Comparison of ENCODE assay signal across 10 cellular contexts in genomic region chr2:38098351-38099095, GRCh38. TPM values are rescaled to one million over a fixed set of nuclear protein-coding genes. Genes with fewer than 3 reads are reported as not detected.
A peak's percentile ranks its signal among the peaks of the same experiment; 100 is the strongest.
DNase-seq lines count a peak whose midpoint lies in the region; ATAC-seq and TF ChIP-seq lines count a peak whose summit lies in the region.
"Had no signal": no experiment of that assay in that cellular context is flagged by ENCODE, and none has a peak within 500 bp of the region (broad histone marks: within the 10 kb centered on the region; RNA-seq: fewer than 3 reads in every experiment).

No MANE protein-coding gene starts in this region.

- CTCF ChIA-PET in activated naive CD4-positive, alpha-beta T cell treated with anti-CD3 and anti-CD28 coated beads for 36 hours (lab: Charles Lee): interaction anchor here (0.7 to 0.9 kb wide), 2 partner anchors 17 to 818 kb away, joined by 3 read pairs; no protein-coding TSS in a partner anchor

- DNase-seq in T-helper 1 cell: no peak
- peak; percentile 31 for DNase-seq in choroid plexus epithelial cell (ENCODE audit: low read depth)
- no peak for DNase-seq in memory B cell (ENCODE audit: low spot score in 2 of 2)
- DNase-seq in tibial artery: no peak
- no peak for DNase-seq in activated naive CD4-positive, alpha-beta T cell treated with anti-CD3 and anti-CD28 coated beads for 36 hours
- DNase-seq in NOMO-1 treated with DMSO at 0.1 percent for 48 hours (lab: John Stamatoyannopoulos, UW; ENCODE audit: unreplicated experiment): no peak
- DNase-seq: activated CD4-positive, alpha-beta T cell treated with anti-CD3 and anti-CD28 coated beads for 4 hours; cerebellar nuclear complex had no signal

- H3K27ac ChIP-seq in tibial artery: peak overlapping the region in 1 of 2 donors; percentile 16

- H3K36me3 ChIP-seq in tibial artery: no peaks in the 10 kb centered on the region

- peaks cover 53% of the 10 kb centered on the region for H3K27me3 Mint-ChIP-seq in T-helper 1 cell treated with Interleukin-12 subunit alpha and Interleukin-12 subunit beta and Interleukin-4 antibody, amounts not matched to agents 30 μg/mL and 1 μg/mL, for 36 hours (ENCODE audit: low read depth)
- peaks cover 34% of the 10 kb centered on the region for H3K27me3 Mint-ChIP-seq in memory B cell
- peaks cover 66% of the 10 kb centered on the region for H3K27me3 Mint-ChIP-seq in activated naive CD4-positive, alpha-beta T cell treated with anti-CD3 and anti-CD28 coated beads for 36 hours (ENCODE audit: low read depth)

- H3K27ac Mint-ChIP-seq in T-helper 1 cell treated with Interleukin-12 subunit alpha and Interleukin-12 subunit beta and Interleukin-4 antibody, amounts not matched to agents 30 μg/mL and 1 μg/mL, for 36 hours: no peak overlapping the region
- H3K27ac Mint-ChIP-seq in memory B cell: no peak overlapping the region
- H3K27ac Mint-ChIP-seq in activated naive CD4-positive, alpha-beta T cell treated with anti-CD3 and anti-CD28 coated beads for 36 hours: no peak overlapping the region

- TF ChIP-seq CTCF in choroid plexus epithelial cell (conservative IDR thresholded peaks at IDR 0.05; ENCODE audit: low read depth, low read length): no peak
- TF ChIP-seq CTCF in tibial artery (IDR thresholded peaks at IDR 0.05): no peak

- peaks cover 38% of the 10 kb centered on the region for H3K4me1 Mint-ChIP-seq in T-helper 1 cell treated with Interleukin-12 subunit alpha and Interleukin-12 subunit beta and Interleukin-4 antibody, amounts not matched to agents 30 μg/mL and 1 μg/mL, for 36 hours (ENCODE audit: low read depth)
- H3K4me1 Mint-ChIP-seq in memory B cell: peaks cover 11% of the 10 kb centered on the region
- peaks cover 7% of the 10 kb centered on the region for H3K4me1 Mint-ChIP-seq in activated naive CD4-positive, alpha-beta T cell treated with anti-CD3 and anti-CD28 coated beads for 36 hours (ENCODE audit: low read depth)

- peaks cover 3% of the 10 kb centered on the region for H3K9me3 Mint-ChIP-seq in T-helper 1 cell treated with Interleukin-12 subunit alpha and Interleukin-12 subunit beta and Interleukin-4 antibody, amounts not matched to agents 30 μg/mL and 1 μg/mL, for 36 hours
- H3K9me3 Mint-ChIP-seq in memory B cell: peaks cover 4% of the 10 kb centered on the region
- peaks cover 4% of the 10 kb centered on the region for H3K9me3 Mint-ChIP-seq in activated naive CD4-positive, alpha-beta T cell treated with anti-CD3 and anti-CD28 coated beads for 36 hours

- peak; percentile 37 for ATAC-seq in memory B cell (ENCODE audit: low read depth)
- ATAC-seq in GM19023 (IDR thresholded peaks at IDR 0.05; ENCODE audit: unreplicated experiment): no peak

- peaks cover 10% of the 10 kb centered on the region for H3K36me3 Mint-ChIP-seq in T-helper 1 cell treated with Interleukin-12 subunit alpha and Interleukin-12 subunit beta and Interleukin-4 antibody, amounts not matched to agents 30 μg/mL and 1 μg/mL, for 36 hours (ENCODE audit: low read depth)
- H3K36me3 Mint-ChIP-seq in memory B cell: peaks cover 3% of the 10 kb centered on the region
- peaks cover 2% of the 10 kb centered on the region for H3K36me3 Mint-ChIP-seq in activated naive CD4-positive, alpha-beta T cell treated with anti-CD3 and anti-CD28 coated beads for 36 hours (ENCODE audit: low read depth)

- intact Hi-C loops in tibial artery (cut with DNase I; ENCODE audit: low total_unique reads): no loop called here
- intact Hi-C loops in activated naive CD4-positive, alpha-beta T cell treated with anti-CD3 and anti-CD28 coated beads for 36 hours (cut with micrococcal nuclease): no loop called here

- peak overlapping the region; percentile 23 for H3K4me3 ChIP-seq in choroid plexus epithelial cell (ENCODE audit: low read depth, low read length)
- peak overlapping the region; percentile 18 to 26 for H3K4me3 ChIP-seq in tibial artery

- H3K9me3 ChIP-seq in tibial artery: peaks cover 0 to 7% (median 0%) of the 10 kb centered on the region in 3 donors

- H3K4me3 Mint-ChIP-seq in T-helper 1 cell treated with Interleukin-12 subunit alpha and Interleukin-12 subunit beta and Interleukin-4 antibody, amounts not matched to agents 30 μg/mL and 1 μg/mL, for 36 hours: peak overlapping the region; percentile 37
- peak overlapping the region; percentile 10 for H3K4me3 Mint-ChIP-seq in memory B cell
- H3K4me3 Mint-ChIP-seq in activated naive CD4-positive, alpha-beta T cell treated with anti-CD3 and anti-CD28 coated beads for 36 hours: no peak overlapping the region

- peaks cover 0 to 7% of the 10 kb centered on the region in 2 donors for H3K27me3 ChIP-seq in tibial artery

- H3K4me1 ChIP-seq in tibial artery: peaks cover 0 to 10% (median 2%) of the 10 kb centered on the region in 4 donors

RNA-seq across cellular contexts. Expression of gene CYP1B1, which starts 22.6 kb away (rescaled TPM):
- total RNA-seq in activated naive CD4-positive, alpha-beta T cell treated with anti-CD3 and anti-CD28 coated beads for 36 hours: 1 to 10 TPM; 2.4 to 2.5 TPM
